11 cellular contexts compared by ENCODE assay signal in genomic region chr4:132332932-132333722, GRCh38.
DNase-seq lines count a peak whose midpoint lies in the region; ATAC-seq and TF ChIP-seq lines count a peak whose summit lies in the region.
"Had no signal": no experiment of that assay in that cellular context is flagged by ENCODE, and none has a peak within 500 bp of the region (broad histone marks: within the 10 kb centered on the region; RNA-seq: fewer than 3 reads in every experiment).

No MANE protein-coding gene starts in this region.

- peaks cover 2% of the 10 kb centered on the region for H3K9me3 Mint-ChIP-seq in activated CD8-positive, alpha-beta memory T cell treated with anti-CD3 and anti-CD28 coated beads, Interleukin-2, amount 10 ng/mL, durations not matched to agents 7 days and 5 days (ENCODE audit: low read depth)
- H3K9me3 Mint-ChIP-seq in activated CD4-positive, alpha-beta memory T cell treated with anti-CD3 and anti-CD28 coated beads for 36 hours: peaks cover 20% of the 10 kb centered on the region

- no peak for ATAC-seq in activated CD8-positive, alpha-beta memory T cell treated with anti-CD3 and anti-CD28 coated beads, Interleukin-2, amount 10 ng/mL, durations not matched to agents 7 days and 5 days
- ATAC-seq in GM21381 (IDR thresholded peaks at IDR 0.05; ENCODE audit: unreplicated experiment): no peak

- H3K27me3 Mint-ChIP-seq in activated CD8-positive, alpha-beta memory T cell treated with anti-CD3 and anti-CD28 coated beads, Interleukin-2, amount 10 ng/mL, durations not matched to agents 7 days and 5 days: no peaks in the 10 kb centered on the region
- no peaks in the 10 kb centered on the region for H3K27me3 Mint-ChIP-seq in activated CD4-positive, alpha-beta memory T cell treated with anti-CD3 and anti-CD28 coated beads for 36 hours
- H3K27me3 Mint-ChIP-seq: memory B cell had no signal

- no peaks in the 10 kb centered on the region for H3K36me3 Mint-ChIP-seq in activated CD8-positive, alpha-beta memory T cell treated with anti-CD3 and anti-CD28 coated beads, Interleukin-2, amount 10 ng/mL, durations not matched to agents 7 days and 5 days
- no peaks in the 10 kb centered on the region for H3K36me3 Mint-ChIP-seq in activated CD4-positive, alpha-beta memory T cell treated with anti-CD3 and anti-CD28 coated beads for 36 hours
- H3K36me3 Mint-ChIP-seq: memory B cell had no signal

- H3K4me3 ChIP-seq in WERI-Rb-1 (ENCODE audit: low read depth, low read length): no peak overlapping the region
- H3K4me3 ChIP-seq in hepatocyte: no peak overlapping the region
- H3K4me3 ChIP-seq: HAP-1 had no signal

- POLR2A ChIA-PET in activated CD4-positive, alpha-beta memory T cell treated with anti-CD3 and anti-CD28 coated beads for 36 hours (lab: Charles Lee): no interaction called here

- no peak overlapping the region for H2AFZ ChIP-seq in hepatocyte

- no peaks in the 10 kb centered on the region for H3K4me1 Mint-ChIP-seq in activated CD8-positive, alpha-beta memory T cell treated with anti-CD3 and anti-CD28 coated beads, Interleukin-2, amount 10 ng/mL, durations not matched to agents 7 days and 5 days
- no peaks in the 10 kb centered on the region for H3K4me1 Mint-ChIP-seq in activated CD4-positive, alpha-beta memory T cell treated with anti-CD3 and anti-CD28 coated beads for 36 hours (ENCODE audit: low read depth)
- H3K4me1 Mint-ChIP-seq: memory B cell had no signal

- no peaks in the 10 kb centered on the region for H3K9me2 ChIP-seq in hepatocyte (replicated peaks; ENCODE audit: insufficient read depth)

- no peaks in the 10 kb centered on the region for H4K20me1 ChIP-seq in hepatocyte (ENCODE audit: insufficient read depth, poor library complexity, severe bottlenecking)

- TF ChIP-seq CTCF in C4-2B (conservative IDR thresholded peaks at IDR 0.05) (peak; percentile 77), WERI-Rb-1 (IDR thresholded peaks at IDR 0.05; ENCODE audit: low read depth, low read length) (peak; percentile 43; the same call in 1 of the 2 replicates), hepatocyte (IDR thresholded peaks at IDR 0.05; ENCODE audit: poor library complexity) (peak; percentile 28)

- CTCF ChIA-PET in activated CD8-positive, alpha-beta memory T cell treated with anti-CD3 and anti-CD28 coated beads, Interleukin-2, amount 10 ng/mL, durations not matched to agents 7 days and 5 days (lab: Charles Lee): no interaction called here
- CTCF ChIA-PET in activated CD4-positive, alpha-beta memory T cell treated with anti-CD3 and anti-CD28 coated beads for 36 hours (lab: Charles Lee): no interaction called here

- no peaks in the 10 kb centered on the region for H3K79me2 ChIP-seq in hepatocyte

- DNase-seq in KBM-7 (peak; percentile 3), WERI-Rb-1 (no peak), hepatocyte (ENCODE audit: low spot score) (peak; percentile 14), nucleus accumbens (lab: John Stamatoyannopoulos, UW) (no peak)
- no peak for DNase-seq in activated CD8-positive, alpha-beta memory T cell treated with anti-CD3 and anti-CD28 coated beads, Interleukin-2, amount 10 ng/mL, durations not matched to agents 7 days and 5 days
- DNase-seq in activated CD4-positive, alpha-beta memory T cell treated with anti-CD3 and anti-CD28 coated beads for 36 hours: no peak
- DNase-seq: aorta had no signal

- H3K36me3 ChIP-seq in WERI-Rb-1 (no peaks in the 10 kb centered on the region), hepatocyte (replicated peaks; ENCODE audit: insufficient read depth, low read depth) (no peaks in the 10 kb centered on the region)
- H3K36me3 ChIP-seq: HAP-1 had no signal

- no peak overlapping the region for H3K4me3 Mint-ChIP-seq in activated CD8-positive, alpha-beta memory T cell treated with anti-CD3 and anti-CD28 coated beads, Interleukin-2, amount 10 ng/mL, durations not matched to agents 7 days and 5 days
- H3K4me3 Mint-ChIP-seq in activated CD4-positive, alpha-beta memory T cell treated with anti-CD3 and anti-CD28 coated beads for 36 hours: no peak overlapping the region
- H3K4me3 Mint-ChIP-seq: memory B cell had no signal

- intact Hi-C loops in activated CD4-positive, alpha-beta memory T cell treated with anti-CD3 and anti-CD28 coated beads for 36 hours (cut with micrococcal nuclease): no loop called here

- in situ Hi-C loops in KBM-7 (cut with MboI; ENCODE audit: low pct_unique_long_range_greater_than_20kb, low sequenced_read_pairs): no loop called here

- no peak overlapping the region for H3K27ac Mint-ChIP-seq in activated CD8-positive, alpha-beta memory T cell treated with anti-CD3 and anti-CD28 coated beads, Interleukin-2, amount 10 ng/mL, durations not matched to agents 7 days and 5 days
- H3K27ac Mint-ChIP-seq in activated CD4-positive, alpha-beta memory T cell treated with anti-CD3 and anti-CD28 coated beads for 36 hours: no peak overlapping the region
- H3K27ac Mint-ChIP-seq: memory B cell had no signal

- no peaks in the 10 kb centered on the region for H3K4me1 ChIP-seq in hepatocyte (ENCODE audit: insufficient read depth)

- H3K27me3 ChIP-seq in WERI-Rb-1 (ENCODE audit: insufficient read depth, low read depth, severe bottlenecking): no peaks in the 10 kb centered on the region
- H3K27me3 ChIP-seq in hepatocyte: no peaks in the 10 kb centered on the region

- H3K9me3 ChIP-seq in WERI-Rb-1 (ENCODE audit: severe bottlenecking) (no peaks in the 10 kb centered on the region), hepatocyte (ENCODE audit: low read depth) (no peaks in the 10 kb centered on the region)
- H3K9me3 ChIP-seq: HAP-1 had no signal

- no peak overlapping the region for H3K4me2 ChIP-seq in hepatocyte

- no peak overlapping the region for H3K27ac ChIP-seq in C4-2B
- no peak overlapping the region for H3K27ac ChIP-seq in WERI-Rb-1
- H3K27ac ChIP-seq in hepatocyte: no peak overlapping the region

- WGBS in hepatocyte (ENCODE audit: low lambda C conversion rate, missing lambda C conversion rate): 78% methylated on average over 1 of the region's 1 CpG

Comparison
In these comparisons a context has a peak if more than half of its experiments do, and no peak if none do; other contexts are left out.
1. DNase-seq: peak in KBM-7 (single experiment) and hepatocyte (single experiment); none in WERI-Rb-1 (single experiment), nucleus accumbens (0 of 56), activated CD8-positive, alpha-beta memory T cell treated with anti-CD3 and anti-CD28 coated beads, Interleukin-2, amount 10 ng/mL, durations not matched to agents 7 days and 5 days (single experiment) and activated CD4-positive, alpha-beta memory T cell treated with anti-CD3 and anti-CD28 coated beads for 36 hours (single experiment).
2. Peak in every context shown above with its lines, with median percentiles within 50 percentile points of each other: CTCF ChIP-seq.